1 cellular context compared by ENCODE assay signal in the genomic region with DNA sequence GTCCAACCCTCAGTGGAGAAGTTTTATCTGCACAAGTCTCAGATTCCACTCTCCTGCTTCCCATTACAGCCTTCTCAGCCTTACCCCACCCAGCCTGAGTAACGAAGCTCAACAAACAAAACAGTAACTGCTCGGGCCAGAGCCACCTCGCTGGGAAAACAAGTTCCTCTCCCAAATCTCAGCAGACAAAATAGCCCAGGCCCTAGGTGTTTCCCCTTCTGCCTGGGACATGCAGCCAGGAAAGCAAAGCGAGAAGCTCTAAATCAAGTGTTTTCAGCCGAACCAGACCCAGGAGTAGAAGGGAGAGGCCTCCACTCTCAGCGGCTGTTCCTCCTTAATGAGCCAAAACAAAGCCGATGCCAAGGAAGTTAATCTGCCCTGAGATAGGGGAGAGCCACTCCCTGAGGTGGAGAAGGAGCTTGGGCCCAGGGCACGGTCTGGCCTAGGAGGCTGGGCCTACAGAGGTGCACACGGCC.
TF ChIP-seq lines count a peak whose summit lies in the region.

No MANE protein-coding gene starts in this region.

TF ChIP-seq in WTC11, 78 proteins besides CTCF, POLR2A, EP300 and RAD21 (continued from another document):
- TF ChIP-seq, protein P1, sequence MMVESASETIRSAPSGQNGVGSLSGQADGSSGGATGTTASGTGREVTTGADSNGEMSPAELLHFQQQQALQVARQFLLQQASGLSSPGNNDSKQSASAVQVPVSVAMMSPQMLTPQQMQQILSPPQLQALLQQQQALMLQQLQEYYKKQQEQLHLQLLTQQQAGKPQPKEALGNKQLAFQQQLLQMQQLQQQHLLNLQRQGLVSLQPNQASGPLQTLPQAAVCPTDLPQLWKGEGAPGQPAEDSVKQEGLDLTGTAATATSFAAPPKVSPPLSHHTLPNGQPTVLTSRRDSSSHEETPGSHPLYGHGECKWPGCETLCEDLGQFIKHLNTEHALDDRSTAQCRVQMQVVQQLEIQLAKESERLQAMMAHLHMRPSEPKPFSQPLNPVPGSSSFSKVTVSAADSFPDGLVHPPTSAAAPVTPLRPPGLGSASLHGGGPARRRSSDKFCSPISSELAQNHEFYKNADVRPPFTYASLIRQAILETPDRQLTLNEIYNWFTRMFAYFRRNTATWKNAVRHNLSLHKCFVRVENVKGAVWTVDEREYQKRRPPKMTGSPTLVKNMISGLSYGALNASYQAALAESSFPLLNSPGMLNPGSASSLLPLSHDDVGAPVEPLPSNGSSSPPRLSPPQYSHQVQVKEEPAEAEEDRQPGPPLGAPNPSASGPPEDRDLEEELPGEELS (CRISPR knock-in tag; IDR thresholded peaks at IDR 0.05): no peak
- TF ChIP-seq TEAD1 (CRISPR knock-in tag; IDR thresholded peaks at IDR 0.05) (no peak), NFE2L1 (CRISPR knock-in tag; IDR thresholded peaks at IDR 0.05) (no peak)
- TF ChIP-seq, protein P2, sequence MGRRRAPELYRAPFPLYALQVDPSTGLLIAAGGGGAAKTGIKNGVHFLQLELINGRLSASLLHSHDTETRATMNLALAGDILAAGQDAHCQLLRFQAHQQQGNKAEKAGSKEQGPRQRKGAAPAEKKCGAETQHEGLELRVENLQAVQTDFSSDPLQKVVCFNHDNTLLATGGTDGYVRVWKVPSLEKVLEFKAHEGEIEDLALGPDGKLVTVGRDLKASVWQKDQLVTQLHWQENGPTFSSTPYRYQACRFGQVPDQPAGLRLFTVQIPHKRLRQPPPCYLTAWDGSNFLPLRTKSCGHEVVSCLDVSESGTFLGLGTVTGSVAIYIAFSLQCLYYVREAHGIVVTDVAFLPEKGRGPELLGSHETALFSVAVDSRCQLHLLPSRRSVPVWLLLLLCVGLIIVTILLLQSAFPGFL (CRISPR knock-in tag; IDR thresholded peaks at IDR 0.05; ENCODE audit: borderline replicate concordance): no peak
- TF ChIP-seq, protein P3, sequence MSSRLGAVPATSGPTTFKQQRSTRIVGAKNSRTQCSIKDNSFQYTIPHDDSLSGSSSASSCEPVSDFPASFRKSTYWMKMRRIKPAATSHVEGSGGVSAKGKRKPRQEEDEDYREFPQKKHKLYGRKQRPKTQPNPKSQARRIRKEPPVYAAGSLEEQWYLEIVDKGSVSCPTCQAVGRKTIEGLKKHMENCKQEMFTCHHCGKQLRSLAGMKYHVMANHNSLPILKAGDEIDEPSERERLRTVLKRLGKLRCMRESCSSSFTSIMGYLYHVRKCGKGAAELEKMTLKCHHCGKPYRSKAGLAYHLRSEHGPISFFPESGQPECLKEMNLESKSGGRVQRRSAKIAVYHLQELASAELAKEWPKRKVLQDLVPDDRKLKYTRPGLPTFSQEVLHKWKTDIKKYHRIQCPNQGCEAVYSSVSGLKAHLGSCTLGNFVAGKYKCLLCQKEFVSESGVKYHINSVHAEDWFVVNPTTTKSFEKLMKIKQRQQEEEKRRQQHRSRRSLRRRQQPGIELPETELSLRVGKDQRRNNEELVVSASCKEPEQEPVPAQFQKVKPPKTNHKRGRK (CRISPR knock-in tag; IDR thresholded peaks at IDR 0.05; ENCODE audit: borderline replicate concordance): no peak
TF ChIP-seq in WTC11: peak in this region for 0.
